In the genomic region with DNA sequence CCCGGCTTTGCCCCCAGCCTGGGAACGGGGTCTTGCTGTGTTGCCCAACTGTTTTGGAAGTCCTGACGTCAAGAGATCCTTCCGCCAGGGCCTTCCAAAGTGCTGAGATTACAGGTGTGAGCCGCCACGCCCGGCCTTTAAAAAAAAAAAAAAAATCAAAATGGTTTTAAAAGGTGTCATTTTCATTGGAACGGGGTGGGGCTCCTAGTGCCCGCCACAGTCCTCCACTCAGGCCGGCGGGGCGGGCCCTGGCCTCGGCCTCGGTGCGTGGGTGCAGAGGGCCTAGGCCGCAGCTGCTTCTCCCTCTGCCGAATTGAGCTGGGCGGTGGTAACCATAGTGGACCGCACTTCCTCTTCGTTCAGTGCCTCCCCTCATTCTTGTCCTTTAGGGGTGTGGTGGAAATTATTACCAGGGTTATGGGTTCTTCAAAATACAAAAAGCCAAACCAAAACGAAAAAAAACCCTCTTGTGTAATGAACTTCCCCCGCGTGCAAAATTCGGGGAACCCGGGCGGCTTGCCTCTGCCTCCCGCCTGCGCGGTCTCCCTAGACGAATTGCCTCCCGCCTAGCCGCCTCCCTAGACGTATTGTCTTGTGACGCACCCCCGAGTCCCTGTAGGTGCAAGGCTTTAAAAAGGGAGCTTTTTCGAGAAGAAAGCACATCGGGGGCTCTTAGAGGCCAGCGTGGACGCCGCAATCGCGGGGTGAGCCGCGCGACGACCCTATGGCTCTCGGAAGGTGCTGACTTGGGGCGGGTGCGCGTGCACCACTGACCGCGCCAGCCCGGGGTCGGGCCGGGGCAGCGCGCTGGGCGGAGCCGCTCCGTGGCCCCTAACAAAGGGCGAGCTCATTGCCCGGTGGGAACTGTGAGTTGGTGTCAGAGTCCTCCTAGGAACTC, we compare ENCODE assay signal across 8 cellular contexts. TPM values are rescaled to one million over a fixed set of nuclear protein-coding genes. Genes with fewer than 3 reads are reported as not detected.
A peak's percentile ranks its signal among the peaks of the same experiment; 100 is the strongest.
DNase-seq lines count a peak whose midpoint lies in the region; ATAC-seq and TF ChIP-seq lines count a peak whose summit lies in the region.

No MANE protein-coding gene starts in this region.

- H3K36me3 ChIP-seq in mesendoderm (ENCODE audit: control insufficient read depth, insufficient read depth, low read length): no peaks in the 10 kb centered on the region

- H3K27ac ChIP-seq in RWPE1 (peak overlapping the region; percentile 100), angular gyrus (ENCODE audit: low read depth, low read length) (peak overlapping the region; percentile 100), mesendoderm (ENCODE audit: low read depth, low read length) (no peak overlapping the region)

- WGBS in mesendoderm (ENCODE audit: extremely low coverage, insufficient coverage, low lambda C conversion rate): no CpG with 5 or more reads among the region's 62 CpGs

- H4K8ac ChIP-seq in mesendoderm (ENCODE audit: low read depth, low read length): no peak overlapping the region

- ATAC-seq in HG02885 (IDR thresholded peaks at IDR 0.05; ENCODE audit: poor library complexity, unreplicated experiment): no peak
- no peak for ATAC-seq in GM19397 (IDR thresholded peaks at IDR 0.05; ENCODE audit: unreplicated experiment)

- H3K79me1 ChIP-seq in mesendoderm (ENCODE audit: low read length): no peaks in the 10 kb centered on the region

- H2BK120ac ChIP-seq in mesendoderm (ENCODE audit: low read depth, low read length): no peak overlapping the region

- no peak overlapping the region for H2BK15ac ChIP-seq in mesendoderm (replicated peaks; ENCODE audit: low read depth)

- POLR2A ChIA-PET in RWPE1 (lab: Yijun Ruan, JAX; ENCODE audit: low non-redundant PET): interaction anchor here (0.7 kb wide), 2 partner anchors 170 to 375 kb away, joined by 3 to 4 read pairs; a partner anchor contains a TSS

- H3K27me3 ChIP-seq in mesendoderm (ENCODE audit: insufficient read depth, low read length, poor library complexity): no peaks in the 10 kb centered on the region

- H3K56ac ChIP-seq in mesendoderm (ENCODE audit: low read length): peak overlapping the region; percentile 54

- no peak overlapping the region for H3K18ac ChIP-seq in mesendoderm (ENCODE audit: low read length)

- CTCF ChIA-PET in RWPE1 (lab: Yijun Ruan, JAX): interaction anchor here (0.6 to 1.3 kb wide), 2 partner anchors 10 to 49 kb away, joined by 3 read pairs; a partner anchor contains a TSS

- no peak overlapping the region for H3K4me2 ChIP-seq in mesendoderm (ENCODE audit: low read length)

- H3K4me1 ChIP-seq in mesendoderm (ENCODE audit: control insufficient read depth, low read depth, low read length): no peaks in the 10 kb centered on the region

- H3K4me3 ChIP-seq in mesendoderm (ENCODE audit: low read length): no peak overlapping the region

- H2AK5ac ChIP-seq in mesendoderm (ENCODE audit: low read length): no peak overlapping the region

- H3K9ac ChIP-seq in mesendoderm (ENCODE audit: low read length): no peak overlapping the region

- no peaks in the 10 kb centered on the region for H3K79me2 ChIP-seq in mesendoderm (ENCODE audit: control insufficient read depth, insufficient read depth, low read length)

- H4K5ac ChIP-seq in mesendoderm (ENCODE audit: low read length): no peak overlapping the region

- TF ChIP-seq CTCF in RWPE1 (conservative IDR thresholded peaks at IDR 0.05; ENCODE audit: low read depth): no peak

- H3K23ac ChIP-seq in mesendoderm (ENCODE audit: low read length): no peak overlapping the region

- no peak overlapping the region for H2BK5ac ChIP-seq in mesendoderm (ENCODE audit: low read length)

- DNase-seq in ELF-1 (ENCODE audit: low read depth, low spot score) (peak; percentile 65), RWPE1 (ENCODE audit: low spot score) (no peak), mesendoderm (no peak), DMS 273 treated with DMSO at 0.1 percent for 48 hours (lab: John Stamatoyannopoulos, UW) (no peak)
- DNase-seq in stimulated activated CD8-positive, alpha-beta memory T cell treated with anti-CD3 and anti-CD28 coated beads, Interleukin-7, amount 100 ng/mL, for 4 hours (ENCODE audit: low read depth in 2 of 2): peak; percentile 79 to 80

- no peak overlapping the region for H3K4ac ChIP-seq in mesendoderm (ENCODE audit: low read depth, low read length)

RNA-seq across cellular contexts. Expression of a gene that starts 10.5 kb away (rescaled TPM):
- polyA plus RNA-seq in mesendoderm (2013, experiment 1 of 2): 15.8 TPM
- polyA plus RNA-seq in mesendoderm (2013, experiment 2 of 2): 15.8 TPM

RNA-seq across cellular contexts. Expression of a gene that starts 29.6 kb away (rescaled TPM):
- 3.9 TPM for polyA plus RNA-seq in mesendoderm (2013, experiment 1 of 2)
- 4.1 TPM for polyA plus RNA-seq in mesendoderm (2013, experiment 2 of 2)

Comparison
In these comparisons a context has a peak if more than half of its experiments do, and no peak if none do; other contexts are left out.
1. DNase-seq: peak in ELF-1 (single experiment) and stimulated activated CD8-positive, alpha-beta memory T cell treated with anti-CD3 and anti-CD28 coated beads, Interleukin-7, amount 100 ng/mL, for 4 hours (2 of 2); none in RWPE1 (single experiment), mesendoderm (single experiment) and DMS 273 treated with DMSO at 0.1 percent for 48 hours (single experiment).